ENCODE assay signal across 8 cellular contexts in the genomic region with DNA sequence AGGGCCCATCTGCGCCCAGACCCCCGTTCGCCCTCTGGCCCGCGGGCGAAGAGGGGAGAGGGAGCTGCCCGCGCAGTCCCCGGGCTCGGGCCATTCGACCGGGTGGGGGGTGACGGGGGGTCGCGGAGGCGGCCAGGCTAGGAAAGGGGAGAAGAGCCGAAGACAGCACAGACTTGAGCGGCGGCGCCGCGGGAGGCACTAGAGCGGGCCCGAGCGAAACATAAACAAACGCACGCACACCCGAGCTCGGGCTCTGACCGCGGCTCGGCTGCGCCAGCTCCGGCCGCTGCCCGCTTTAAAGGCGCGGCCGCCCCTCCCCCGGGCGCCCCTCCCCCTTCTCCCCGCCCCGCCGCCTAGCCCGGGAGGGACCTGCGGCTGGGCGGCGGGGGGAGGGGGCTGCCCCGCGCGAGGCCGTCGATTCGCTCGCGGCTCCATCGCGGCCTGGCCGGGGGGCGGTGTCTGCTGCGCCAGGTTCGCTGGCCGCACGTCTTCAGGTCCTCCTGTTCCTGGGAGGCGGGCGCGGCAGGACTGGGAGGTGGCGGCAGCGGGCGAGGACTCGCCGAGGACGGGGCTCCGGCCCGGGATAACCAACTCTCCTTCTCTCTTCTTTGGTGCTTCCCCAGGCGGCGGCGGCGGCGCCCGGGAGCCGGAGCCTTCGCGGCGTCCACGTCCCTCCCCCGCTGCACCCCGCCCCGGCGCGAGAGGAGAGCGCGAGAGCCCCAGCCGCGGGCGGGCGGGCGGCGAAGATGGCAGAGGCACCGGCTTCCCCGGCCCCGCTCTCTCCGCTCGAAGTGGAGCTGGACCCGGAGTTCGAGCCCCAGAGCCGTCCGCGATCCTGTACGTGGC. TPM values are rescaled to one million over a fixed set of nuclear protein-coding genes. Genes with fewer than 3 reads are reported as not detected.
A peak's percentile ranks its signal among the peaks of the same experiment; 100 is the strongest.
DNase-seq lines count a peak whose midpoint lies in the region; TF ChIP-seq lines count a peak whose summit lies in the region.

A gene (plus strand): TSS at position 455 of the 846 bp plus-strand sequence. CDS start 292 bp downstream, at position 747.

- H3K4me1 ChIP-seq in DOHH2 (ENCODE audit: control insufficient read depth, low read length) (peaks cover 47% of the 10 kb centered on the region), ascending aorta (peaks cover 4 to 25% of the 10 kb centered on the region in 2 donors), left ventricle myocardium inferior (peaks cover 77% of the 10 kb centered on the region), urinary bladder (ENCODE audit: insufficient read depth) (no peaks in the 10 kb centered on the region)

- DNase-seq in M059J (ENCODE audit: low read depth) (peak; percentile 91), T-helper 1 cell (peak; percentile 48 to 74 (median 61)), ascending aorta (ENCODE audit: low spot score in 2 of 2) (peak; percentile 78 to 96), left ventricle myocardium inferior (peak; percentile 93), posterior vena cava (ENCODE audit: low spot score) (peak; percentile 97), KBM-7 (no peak)

- H3K4me3 ChIP-seq in DOHH2 (ENCODE audit: low read length), result peak within 1 kb of the TSS; percentile 98
- H3K4me3 ChIP-seq in ascending aorta, result peak within 1 kb of the TSS; percentile 87 to 93
- peak within 1 kb of the TSS; percentile 88 for H3K4me3 ChIP-seq in left ventricle myocardium inferior
- H3K4me3 ChIP-seq in urinary bladder (ENCODE audit: low read depth, low read length), result peak within 1 kb of the TSS; percentile 80

- peaks cover 24% of the 10 kb centered on the region for H3K79me2 ChIP-seq in DOHH2 (ENCODE audit: control insufficient read depth, low read length)

- in situ Hi-C loops in KBM-7 (cut with MboI; ENCODE audit: low pct_unique_long_range_greater_than_20kb, low sequenced_read_pairs), result loop anchor here (25.0 kb wide), 1 partner anchor 227 kb away; no protein-coding TSS in a partner anchor

- intact Hi-C loops in ascending aorta (cut with DNase I), result loop anchor here (1.0 to 2.0 kb wide), 2 partner anchors 32 to 822 kb away; a partner anchor contains a TSS
- intact Hi-C loops in left ventricle myocardium inferior (cut with micrococcal nuclease), result loop anchor here (10.0 kb wide), 1 partner anchor 94 kb away; no protein-coding TSS in a partner anchor
- intact Hi-C loops in posterior vena cava (cut with DNase I), result loop anchor here in 1 of 2 donors (10.0 kb wide), 1 partner anchor 94 kb away; no protein-coding TSS in a partner anchor

- H3K27ac ChIP-seq in DOHH2 (ENCODE audit: low read depth, low read length) (peak within 1 kb of the TSS; percentile 54), ascending aorta (peak within 1 kb of the TSS; percentile 98), left ventricle myocardium inferior (replicated peaks) (peak within 1 kb of the TSS; percentile 98), urinary bladder (ENCODE audit: low read depth) (peak within 1 kb of the TSS; percentile 100)

- no peaks in the 10 kb centered on the region for H3K9me2 ChIP-seq in DOHH2 (replicated peaks; ENCODE audit: control insufficient read depth, low read length)

- H3K27me3 ChIP-seq in DOHH2 (ENCODE audit: control insufficient read depth, low read length) (no peaks in the 10 kb centered on the region), ascending aorta (no peaks in the 10 kb centered on the region), left ventricle myocardium inferior (ENCODE audit: low read depth) (no peaks in the 10 kb centered on the region)

- under 1% methylated on average over 105 of the region's 110 CpGs for WGBS in urinary bladder

- H4K20me1 ChIP-seq in DOHH2 (ENCODE audit: control insufficient read depth, insufficient read depth, low read depth, low read length), result peaks cover 20% of the 10 kb centered on the region

- peaks cover 14% of the 10 kb centered on the region for H3K36me3 ChIP-seq in DOHH2 (ENCODE audit: control insufficient read depth, low read length)
- peaks cover 0 to 8% of the 10 kb centered on the region in 2 donors for H3K36me3 ChIP-seq in ascending aorta
- H3K36me3 ChIP-seq in left ventricle myocardium inferior, result no peaks in the 10 kb centered on the region
- H3K36me3 ChIP-seq in urinary bladder (ENCODE audit: insufficient read depth), result no peaks in the 10 kb centered on the region

- H3K9me3 ChIP-seq in DOHH2 (ENCODE audit: control insufficient read depth, insufficient read depth, low read length) (no peaks in the 10 kb centered on the region), ascending aorta (no peaks in the 10 kb centered on the region), left ventricle myocardium inferior (replicated peaks) (no peaks in the 10 kb centered on the region)

- TF ChIP-seq CTCF in DOHH2 (IDR thresholded peaks at IDR 0.05; ENCODE audit: low read depth, low read length, poor library complexity, severe bottlenecking) (no peak), ascending aorta (IDR thresholded peaks at IDR 0.05) (peak in 1 of 3 experiments; percentile 1), left ventricle myocardium inferior (IDR thresholded peaks at IDR 0.05; ENCODE audit: borderline replicate concordance) (no peak)

- peak within 1 kb of the TSS; percentile 83 for H3K4me2 ChIP-seq in DOHH2 (ENCODE audit: low read length)

- peaks cover 36% of the 10 kb centered on the region for H3F3A ChIP-seq in DOHH2 (ENCODE audit: control insufficient read depth, insufficient read depth)

RNA-seq across cellular contexts. Expression of the gene that starts here (rescaled TPM):
- total RNA-seq in M059J (2014; rRNA removed; shearing (Covaris generic)), result 22.9 and 34.1 TPM in 2 replicates
- total RNA-seq in ascending aorta (91.5 TPM), left ventricle myocardium inferior (34.8 TPM), posterior vena cava (10 to 100 TPM; 53.8 to 57.7 TPM), urinary bladder (43.7 TPM)
- polyA plus RNA-seq in urinary bladder, result 48.2 TPM
